In genomic region chr15:66704019-66704782, GRCh38 we compare ENCODE assay signal across 1 cellular context.
TF ChIP-seq lines count a peak whose summit lies in the region.

No MANE protein-coding gene starts in this region.

TF ChIP-seq in WTC11, 78 proteins besides CTCF, POLR2A, EP300 and RAD21 (continued from another document):
- TF ChIP-seq, protein P1, sequence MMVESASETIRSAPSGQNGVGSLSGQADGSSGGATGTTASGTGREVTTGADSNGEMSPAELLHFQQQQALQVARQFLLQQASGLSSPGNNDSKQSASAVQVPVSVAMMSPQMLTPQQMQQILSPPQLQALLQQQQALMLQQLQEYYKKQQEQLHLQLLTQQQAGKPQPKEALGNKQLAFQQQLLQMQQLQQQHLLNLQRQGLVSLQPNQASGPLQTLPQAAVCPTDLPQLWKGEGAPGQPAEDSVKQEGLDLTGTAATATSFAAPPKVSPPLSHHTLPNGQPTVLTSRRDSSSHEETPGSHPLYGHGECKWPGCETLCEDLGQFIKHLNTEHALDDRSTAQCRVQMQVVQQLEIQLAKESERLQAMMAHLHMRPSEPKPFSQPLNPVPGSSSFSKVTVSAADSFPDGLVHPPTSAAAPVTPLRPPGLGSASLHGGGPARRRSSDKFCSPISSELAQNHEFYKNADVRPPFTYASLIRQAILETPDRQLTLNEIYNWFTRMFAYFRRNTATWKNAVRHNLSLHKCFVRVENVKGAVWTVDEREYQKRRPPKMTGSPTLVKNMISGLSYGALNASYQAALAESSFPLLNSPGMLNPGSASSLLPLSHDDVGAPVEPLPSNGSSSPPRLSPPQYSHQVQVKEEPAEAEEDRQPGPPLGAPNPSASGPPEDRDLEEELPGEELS (CRISPR knock-in tag; IDR thresholded peaks at IDR 0.05): no peak
- TF ChIP-seq, protein P2, sequence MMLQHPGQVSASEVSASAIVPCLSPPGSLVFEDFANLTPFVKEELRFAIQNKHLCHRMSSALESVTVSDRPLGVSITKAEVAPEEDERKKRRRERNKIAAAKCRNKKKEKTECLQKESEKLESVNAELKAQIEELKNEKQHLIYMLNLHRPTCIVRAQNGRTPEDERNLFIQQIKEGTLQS (CRISPR knock-in tag; conservative IDR thresholded peaks at IDR 0.05): no peak
- TF ChIP-seq ZNF512 (CRISPR knock-in tag; IDR thresholded peaks at IDR 0.05; ENCODE audit: borderline replicate concordance) (no peak), ZNF396 (CRISPR knock-in tag; IDR thresholded peaks at IDR 0.05; ENCODE audit: borderline replicate concordance) (no peak), ATF2 (CRISPR knock-in tag; IDR thresholded peaks at IDR 0.05; ENCODE audit: borderline replicate concordance, low read depth) (no peak), MAX (CRISPR knock-in tag; IDR thresholded peaks at IDR 0.05) (no peak), CBFB (CRISPR knock-in tag; IDR thresholded peaks at IDR 0.05; ENCODE audit: low read depth) (no peak), CREB1 (CRISPR knock-in tag; IDR thresholded peaks at IDR 0.05) (no peak), JAZF1 (CRISPR knock-in tag; IDR thresholded peaks at IDR 0.05) (no peak), OVOL2 (CRISPR knock-in tag; IDR thresholded peaks at IDR 0.05; ENCODE audit: borderline replicate concordance) (no peak)
- TF ChIP-seq, protein P3, sequence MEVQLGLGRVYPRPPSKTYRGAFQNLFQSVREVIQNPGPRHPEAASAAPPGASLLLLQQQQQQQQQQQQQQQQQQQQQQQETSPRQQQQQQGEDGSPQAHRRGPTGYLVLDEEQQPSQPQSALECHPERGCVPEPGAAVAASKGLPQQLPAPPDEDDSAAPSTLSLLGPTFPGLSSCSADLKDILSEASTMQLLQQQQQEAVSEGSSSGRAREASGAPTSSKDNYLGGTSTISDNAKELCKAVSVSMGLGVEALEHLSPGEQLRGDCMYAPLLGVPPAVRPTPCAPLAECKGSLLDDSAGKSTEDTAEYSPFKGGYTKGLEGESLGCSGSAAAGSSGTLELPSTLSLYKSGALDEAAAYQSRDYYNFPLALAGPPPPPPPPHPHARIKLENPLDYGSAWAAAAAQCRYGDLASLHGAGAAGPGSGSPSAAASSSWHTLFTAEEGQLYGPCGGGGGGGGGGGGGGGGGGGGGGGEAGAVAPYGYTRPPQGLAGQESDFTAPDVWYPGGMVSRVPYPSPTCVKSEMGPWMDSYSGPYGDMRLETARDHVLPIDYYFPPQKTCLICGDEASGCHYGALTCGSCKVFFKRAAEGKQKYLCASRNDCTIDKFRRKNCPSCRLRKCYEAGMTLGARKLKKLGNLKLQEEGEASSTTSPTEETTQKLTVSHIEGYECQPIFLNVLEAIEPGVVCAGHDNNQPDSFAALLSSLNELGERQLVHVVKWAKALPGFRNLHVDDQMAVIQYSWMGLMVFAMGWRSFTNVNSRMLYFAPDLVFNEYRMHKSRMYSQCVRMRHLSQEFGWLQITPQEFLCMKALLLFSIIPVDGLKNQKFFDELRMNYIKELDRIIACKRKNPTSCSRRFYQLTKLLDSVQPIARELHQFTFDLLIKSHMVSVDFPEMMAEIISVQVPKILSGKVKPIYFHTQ (CRISPR knock-in tag; IDR thresholded peaks at IDR 0.05): no peak
- TF ChIP-seq, protein P4, sequence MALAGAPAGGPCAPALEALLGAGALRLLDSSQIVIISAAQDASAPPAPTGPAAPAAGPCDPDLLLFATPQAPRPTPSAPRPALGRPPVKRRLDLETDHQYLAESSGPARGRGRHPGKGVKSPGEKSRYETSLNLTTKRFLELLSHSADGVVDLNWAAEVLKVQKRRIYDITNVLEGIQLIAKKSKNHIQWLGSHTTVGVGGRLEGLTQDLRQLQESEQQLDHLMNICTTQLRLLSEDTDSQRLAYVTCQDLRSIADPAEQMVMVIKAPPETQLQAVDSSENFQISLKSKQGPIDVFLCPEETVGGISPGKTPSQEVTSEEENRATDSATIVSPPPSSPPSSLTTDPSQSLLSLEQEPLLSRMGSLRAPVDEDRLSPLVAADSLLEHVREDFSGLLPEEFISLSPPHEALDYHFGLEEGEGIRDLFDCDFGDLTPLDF (CRISPR knock-in tag; IDR thresholded peaks at IDR 0.05): no peak
